Comparison of ENCODE assay signal across 15 cellular contexts in genomic region chr1:180117764-180118116, GRCh38.
DNase-seq lines count a peak whose midpoint lies in the region; ATAC-seq lines count a peak whose summit lies in the region.
"Had no signal": no experiment of that assay in that cellular context is flagged by ENCODE, and none has a peak within 500 bp of the region (broad histone marks: within the 10 kb centered on the region; RNA-seq: fewer than 3 reads in every experiment).

No MANE protein-coding gene starts in this region.

- no peak for ATAC-seq in GM21786 (IDR thresholded peaks at IDR 0.05; ENCODE audit: unreplicated experiment)
- ATAC-seq in HG02623 (IDR thresholded peaks at IDR 0.05; ENCODE audit: unreplicated experiment): no peak
- ATAC-seq: stimulated activated naive CD8-positive, alpha-beta T cell treated with anti-CD3 and anti-CD28 coated beads, Interleukin-15, Interleukin-2, amounts not matched to agents 100 U/mL and 50 U/mL, for 24 hours had no signal

- DNase-seq in HCEC 1CT (peak; percentile 75), T1000 (lab: John Stamatoyannopoulos, UW) (peak; percentile 42), glomerular visceral epithelial cell (ENCODE audit: extremely low spot score) (peak; percentile 58), stromal cell of bone marrow (ENCODE audit: low read depth) (peak; percentile 59), NOMO-1 treated with dmso at 0.1 percent for 144 hours (lab: John Stamatoyannopoulos, UW; ENCODE audit: unreplicated experiment) (no peak), NCI-H1092 treated with DMSO at 0.1 percent for 48 hours (lab: John Stamatoyannopoulos, UW) (no peak)
- DNase-seq: anterior cingulate cortex; DMS79; islet precursor cell; NCI-H2171 treated with DMSO at 0.1 percent for 48 hours; Peyer's patch; stimulated activated CD4-positive, alpha-beta T cell treated with anti-CD3 and anti-CD28 coated beads, Interleukin-2, amount 100 ng/mL, for 24 hours; stimulated activated naive CD8-positive, alpha-beta T cell treated with anti-CD3 and anti-CD28 coated beads, Interleukin-15, Interleukin-2, amounts not matched to agents 100 U/mL and 50 U/mL, for 24 hours had no signal

Comparison
In these comparisons a context has a peak if more than half of its experiments do, and no peak if none do; other contexts are left out.
1. DNase-seq: peak in HCEC 1CT (single experiment), T1000 (single experiment), glomerular visceral epithelial cell (single experiment) and stromal cell of bone marrow (single experiment); none in NOMO-1 treated with dmso at 0.1 percent for 144 hours (single experiment) and NCI-H1092 treated with DMSO at 0.1 percent for 48 hours (single experiment).